ENCODE assay signal across 15 cellular contexts in genomic region chr9:133463234-133463863, GRCh38. TPM values are rescaled to one million over a fixed set of nuclear protein-coding genes. Genes with fewer than 3 reads are reported as not detected.
DNase-seq lines count a peak whose midpoint lies in the region; ATAC-seq, FAIRE-seq and TF ChIP-seq lines count a peak whose summit lies in the region.
"Had no signal": no experiment of that assay in that cellular context is flagged by ENCODE, and none has a peak within 500 bp of the region (broad histone marks: within the 10 kb centered on the region; RNA-seq: fewer than 3 reads in every experiment).

No MANE protein-coding gene starts in this region.

- H3K4me1 Mint-ChIP-seq in endodermal cell = no peaks in the 10 kb centered on the region

- H3K9ac ChIP-seq in endodermal cell (ENCODE audit: extremely low read depth, low read length, poor library complexity, severe bottlenecking) = no peak overlapping the region

- no peaks in the 10 kb centered on the region for H3K27me3 ChIP-seq in endodermal cell (ENCODE audit: control insufficient read depth, insufficient read depth, low read length, poor library complexity, severe bottlenecking)
- H3K27me3 ChIP-seq in small intestine (ENCODE audit: control insufficient read depth in 2 of 2, insufficient read depth in 2 of 2, low read length in 2 of 2) = no peaks in the 10 kb centered on the region
- H3K27me3 ChIP-seq: pancreas, SJCRH30 had no signal

- H3K27ac Mint-ChIP-seq in endodermal cell = no peak overlapping the region
- H3K27ac Mint-ChIP-seq: activated T-helper 2 cell treated with anti-CD3 and anti-CD28 coated beads, Interferon-gamma antibody, Interleukin-2, Interleukin-4, amounts not matched to agents 10 μg/mL and 5 μg/mL and 100 μg/mL, durations not matched to agents 14 hours and 24 hours and 36 hours had no signal

- 76 to 85% methylated on average over 12 to 22 of the region's 22 CpGs for WGBS in endodermal cell (ENCODE audit: insufficient coverage in 1 of 2, insufficient read length in 1 of 2), 2 experiments
- WGBS in small intestine, 3 donors = 86 to 90% (median 87%) methylated on average over 22 of the region's 22 CpGs

- H3K4me3 ChIP-seq in endodermal cell (ENCODE audit: low read length) (no peak overlapping the region), small intestine (ENCODE audit: low read depth in 1 of 2, low read length in 2 of 2) (no peak overlapping the region)
- H3K4me3 ChIP-seq: pancreas, SJCRH30 had no signal

- FAIRE-seq in small intestine (lab: Jason Lieb, UNC) (no peak), RCC 7860 (lab: Jason Lieb, UNC) (no peak)
- FAIRE-seq: islet of Langerhans, pancreas had no signal

- no peaks in the 10 kb centered on the region for H3K9me3 Mint-ChIP-seq in endodermal cell
- H3K9me3 Mint-ChIP-seq: activated T-helper 2 cell treated with anti-CD3 and anti-CD28 coated beads, Interferon-gamma antibody, Interleukin-2, Interleukin-4, amounts not matched to agents 10 μg/mL and 5 μg/mL and 100 μg/mL, durations not matched to agents 14 hours and 24 hours and 36 hours had no signal

- H3K36me3 Mint-ChIP-seq in endodermal cell (ENCODE audit: low read depth) = peaks cover 12% of the 10 kb centered on the region

- peaks cover 18% of the 10 kb centered on the region for H3K36me3 ChIP-seq in endodermal cell (ENCODE audit: control insufficient read depth, insufficient read depth, low read length)
- no peaks in the 10 kb centered on the region for H3K36me3 ChIP-seq in small intestine (ENCODE audit: control insufficient read depth in 2 of 2, insufficient read depth in 2 of 2, low read length in 2 of 2)
- H3K36me3 ChIP-seq: SJCRH30 had no signal

- peak; percentile 73 for TF ChIP-seq CTCF in endodermal cell (conservative IDR thresholded peaks at IDR 0.05)

- H3K4me3 Mint-ChIP-seq in endodermal cell = no peak overlapping the region

- peaks cover 2% of the 10 kb centered on the region for H3K27me3 Mint-ChIP-seq in endodermal cell (ENCODE audit: insufficient read depth)

- ATAC-seq in HG03139 (IDR thresholded peaks at IDR 0.05; ENCODE audit: unreplicated experiment) = no peak
- ATAC-seq: pancreas had no signal

- peak; percentile 33 for DNase-seq in NCI-H748 (lab: John Stamatoyannopoulos, UW; ENCODE audit: unreplicated experiment)
- no peak for DNase-seq in NCI-H748 treated with DMSO at 0.1 percent for 48 hours (lab: John Stamatoyannopoulos, UW)
- peak; percentile 67 for DNase-seq in NCI-H510A treated with DMSO at 0.1 percent for 48 hours (lab: John Stamatoyannopoulos, UW)
- peak; percentile 85 for DNase-seq in endodermal cell
- peak; percentile 21 for DNase-seq in small intestine
- DNase-seq in NCI-H524 treated with DMSO at 0.1 percent for 48 hours (lab: John Stamatoyannopoulos, UW) = no peak
- no peak for DNase-seq in RCC 7860 (ENCODE audit: low spot score)
- DNase-seq: central memory CD4-positive, alpha-beta T cell; EL; NCI-H187 treated with DMSO at 0.1 percent for 48 hours; SJCRH30 had no signal

- no peak overlapping the region for H3K27ac ChIP-seq in endodermal cell (ENCODE audit: low read depth, low read length)
- H3K27ac ChIP-seq in small intestine (ENCODE audit: low read depth in 1 of 2, low read length in 1 of 2) = no peak overlapping the region
- H3K27ac ChIP-seq: SJCRH30 had no signal

- H3K9me3 ChIP-seq in endodermal cell (ENCODE audit: control insufficient read depth, low read length) = no peaks in the 10 kb centered on the region
- no peaks in the 10 kb centered on the region for H3K9me3 ChIP-seq in small intestine (ENCODE audit: control insufficient read depth, low read depth)
- H3K9me3 ChIP-seq: pancreas, SJCRH30 had no signal

- H3K4me1 ChIP-seq in endodermal cell (ENCODE audit: control insufficient read depth, insufficient read depth, low read length) (peaks cover 4% of the 10 kb centered on the region), small intestine (ENCODE audit: control insufficient read depth in 2 of 2, insufficient read depth in 1 of 2, low read depth in 1 of 2, low read length in 1 of 2) (no peaks in the 10 kb centered on the region)

RNA-seq across cellular contexts. Expression of gene CACFD1, which starts 3.6 kb away (rescaled TPM):
- 10 to 100 TPM; 30.6 to 35.0 TPM for total RNA-seq in endodermal cell
- polyA plus RNA-seq in endodermal cell (2013, experiment 1 of 2) = 26.8 TPM
- polyA plus RNA-seq in endodermal cell (2013, experiment 2 of 2) = 26.0 TPM
- polyA plus RNA-seq in small intestine = 10 to 100 TPM; 27.0 to 30.8 (median 28.2) TPM

RNA-seq across cellular contexts. Expression of gene SLC2A6, which starts 15.6 kb away (rescaled TPM):
- total RNA-seq in endodermal cell = 10 to 100 TPM; 11.6 to 17.7 TPM
- polyA plus RNA-seq in endodermal cell (2013, experiment 1 of 2) = 10.7 TPM
- 10.5 TPM for polyA plus RNA-seq in endodermal cell (2013, experiment 2 of 2)
- polyA plus RNA-seq in small intestine = 1 to 10 TPM in 2 of 3 donors, under 1 TPM in 1; 0.89 to 2.5 (median 1.6) TPM

RNA-seq across cellular contexts. Expression of gene ADAMTS13, which starts 41.2 kb away (rescaled TPM):
- 10 to 100 TPM; 13.5 to 21.7 TPM for total RNA-seq in endodermal cell
- 9.7 TPM for polyA plus RNA-seq in endodermal cell (2013, experiment 1 of 2)
- 7.6 TPM for polyA plus RNA-seq in endodermal cell (2013, experiment 2 of 2)
- 10 to 100 TPM in 1 of 3 donors, 1 to 10 TPM in 2; 2.4 to 16.8 (median 6.5) TPM for polyA plus RNA-seq in small intestine

RNA-seq across cellular contexts. Expression of gene REXO4, which starts 45.5 kb away (rescaled TPM):
- 10 to 100 TPM; 30.2 to 36.5 TPM for total RNA-seq in endodermal cell
- 23.1 TPM for polyA plus RNA-seq in endodermal cell (2013, experiment 1 of 2)
- 20.9 TPM for polyA plus RNA-seq in endodermal cell (2013, experiment 2 of 2)
- polyA plus RNA-seq in small intestine = 10 to 100 TPM; 18.9 to 22.9 (median 20.1) TPM

Comparison
In these comparisons a context has a peak if more than half of its experiments do, and no peak if none do; other contexts are left out.
1. DNase-seq: peak in NCI-H748 (single experiment), NCI-H510A treated with DMSO at 0.1 percent for 48 hours (single experiment), endodermal cell (single experiment) and small intestine (single experiment); none in NCI-H748 treated with DMSO at 0.1 percent for 48 hours (single experiment), NCI-H524 treated with DMSO at 0.1 percent for 48 hours (single experiment) and RCC 7860 (single experiment).